In genomic region chr2:8535398-8535755, GRCh38 we compare ENCODE assay signal across 2 cellular contexts.
TF ChIP-seq lines count a peak whose summit lies in the region.

No MANE protein-coding gene starts in this region.

TF ChIP-seq in IMR-90, 13 proteins besides CTCF, POLR2A, EP300 and RAD21:
- no peak for TF ChIP-seq RFX5 (IDR thresholded peaks at IDR 0.05; ENCODE audit: low read depth, low read length)
- TF ChIP-seq BHLHE40 (IDR thresholded peaks at IDR 0.05; ENCODE audit: low read depth, low read length), result no peak
- TF ChIP-seq CEBPB (IDR thresholded peaks at IDR 0.05; ENCODE audit: low read depth, low read length), result no peak
- TF ChIP-seq MAZ (IDR thresholded peaks at IDR 0.05; ENCODE audit: borderline replicate concordance, low read depth, low read length), result no peak
- TF ChIP-seq USF2 (IDR thresholded peaks at IDR 0.05; ENCODE audit: low read depth, low read length), result no peak
TF ChIP-seq in IMR-90: peak in this region for 0.

TF ChIP-seq in GM23338, 12 proteins besides CTCF, POLR2A, EP300 and RAD21:
- no peak for TF ChIP-seq NANOG (IDR thresholded peaks at IDR 0.05; ENCODE audit: borderline replicate concordance)
- no peak for TF ChIP-seq REST (IDR thresholded peaks at IDR 0.05; ENCODE audit: unreplicated experiment)
- TF ChIP-seq ZNF331 (CRISPR knock-in tag; IDR thresholded peaks at IDR 0.05; ENCODE audit: low read depth), result no peak
- TF ChIP-seq EZH2 (IDR thresholded peaks at IDR 0.05; ENCODE audit: low read depth, unreplicated experiment), result no peak
- TF ChIP-seq POLR2AphosphoS5 (IDR thresholded peaks at IDR 0.05; ENCODE audit: low read depth), result no peak
- TF ChIP-seq ZNF114 (CRISPR knock-in tag; IDR thresholded peaks at IDR 0.05), result no peak
- no peak for TF ChIP-seq EZH2phosphoT487 (IDR thresholded peaks at IDR 0.05; ENCODE audit: unreplicated experiment)
- no peak for TF ChIP-seq JUNB (IDR thresholded peaks at IDR 0.05; ENCODE audit: unreplicated experiment)
- no peak for TF ChIP-seq STAT1 (IDR thresholded peaks at IDR 0.05; ENCODE audit: unreplicated experiment)
- TF ChIP-seq CREB1 (CRISPR knock-in tag; IDR thresholded peaks at IDR 0.05; ENCODE audit: low read depth), result no peak
- TF ChIP-seq ETS1 (IDR thresholded peaks at IDR 0.05), result no peak
- no peak for TF ChIP-seq ZNF462 (CRISPR knock-in tag; IDR thresholded peaks at IDR 0.05)
